ENCODE assay signal across 23 cellular contexts in genomic region chr2:15810451-15811150, GRCh38.
"Had no signal": no experiment of that assay in that cellular context is flagged by ENCODE, and none has a peak within 500 bp of the region (broad histone marks: within the 10 kb centered on the region; RNA-seq: fewer than 3 reads in every experiment).

No MANE protein-coding gene starts in this region.

- H3K9me3 Mint-ChIP-seq: activated naive CD4-positive, alpha-beta T cell treated with anti-CD3 and anti-CD28 coated beads, Interleukin-2, amount 50 U/mL, for 72 hours; endodermal cell; memory B cell; T-cell had no signal

- H3K27ac ChIP-seq: ascending aorta, esophagus squamous epithelium, gastrocnemius medialis, psoas muscle, transverse colon, uterus had no signal

- H3K4me3 Mint-ChIP-seq: activated CD8-positive, alpha-beta T cell treated with anti-CD3 and anti-CD28 coated beads, Interleukin-2, amount 10 ng/mL, durations not matched to agents 7 days and 5 days; endodermal cell; memory B cell; T-cell had no signal

- H3K4me3 ChIP-seq: ascending aorta, esophagus squamous epithelium, gastrocnemius medialis, mucosa of descending colon, psoas muscle, transverse colon, uterus had no signal

- H3K36me3 Mint-ChIP-seq: activated naive CD4-positive, alpha-beta T cell treated with anti-CD3 and anti-CD28 coated beads, Interleukin-2, amount 50 U/mL, for 72 hours; memory B cell; T-cell had no signal

- H3K4me1 Mint-ChIP-seq: memory B cell, T-cell had no signal

- ATAC-seq: activated CD8-positive, alpha-beta T cell treated with anti-CD3 and anti-CD28 coated beads, Interleukin-2, amount 10 ng/mL, durations not matched to agents 7 days and 5 days; activated naive CD4-positive, alpha-beta T cell treated with anti-CD3 and anti-CD28 coated beads, Interleukin-2, amount 50 U/mL, for 72 hours; gastrocnemius medialis; mucosa of descending colon; psoas muscle; right cardiac atrium; SK-N-SH treated with all-trans-retinoic acid at 6 μM for 48 hours; stimulated activated naive CD8-positive, alpha-beta T cell treated with anti-CD3 and anti-CD28 coated beads, Interleukin-15, Interleukin-2, amounts not matched to agents 100 U/mL and 50 U/mL, for 24 hours; T-cell had no signal

- H3K36me3 ChIP-seq: ascending aorta, esophagus squamous epithelium, gastrocnemius medialis, transverse colon, uterus had no signal

- H3K9me3 ChIP-seq: ascending aorta, esophagus squamous epithelium, gastrocnemius medialis, mucosa of descending colon, psoas muscle, transverse colon, uterus had no signal

- H3K27ac Mint-ChIP-seq: activated CD8-positive, alpha-beta T cell treated with anti-CD3 and anti-CD28 coated beads, Interleukin-2, amount 10 ng/mL, durations not matched to agents 7 days and 5 days; activated naive CD4-positive, alpha-beta T cell treated with anti-CD3 and anti-CD28 coated beads, Interleukin-2, amount 50 U/mL, for 72 hours; memory B cell; T-cell had no signal

- DNase-seq: activated CD4-positive, alpha-beta T cell treated with anti-CD3 and anti-CD28 coated beads for 1 hour; activated CD4-positive, alpha-beta T cell treated with anti-CD3 and anti-CD28 coated beads, Interleukin-2, amount 50 U/mL, for 1 hour; activated CD8-positive, alpha-beta T cell treated with anti-CD3 and anti-CD28 coated beads, Interleukin-2, amount 10 ng/mL, durations not matched to agents 7 days and 5 days; activated T-cell treated with anti-CD3 and anti-CD28 coated beads, Interleukin-2, amount 50 U/mL, for 1 hour; cortex of kidney; esophagus squamous epithelium; gastrocnemius medialis; head of caudate nucleus; kidney; mucosa of descending colon; psoas muscle; stimulated activated CD4-positive, alpha-beta T cell treated with anti-CD3 and anti-CD28 coated beads, Interleukin-12 subunit alpha, Interleukin-12 subunit beta, amount 100 ng/mL, for 4 hours; stimulated activated CD4-positive, alpha-beta T cell treated with anti-CD3 and anti-CD28 coated beads, Interleukin-4, amount 100 ng/mL, for 4 hours; stimulated activated naive CD8-positive, alpha-beta T cell treated with anti-CD3 and anti-CD28 coated beads, Interleukin-15, Interleukin-2, amounts not matched to agents 100 U/mL and 50 U/mL, for 24 hours; T-cell; transverse colon; uterus had no signal

- H3K4me1 ChIP-seq: ascending aorta, esophagus squamous epithelium, gastrocnemius medialis, psoas muscle, transverse colon, uterus had no signal

- H3K27me3 ChIP-seq: ascending aorta, esophagus squamous epithelium, gastrocnemius medialis, transverse colon, uterus had no signal
